ENCODE assay signal across 1 cellular context in genomic region chr1:229327765-229328164, GRCh38.
A peak's percentile ranks its signal among the peaks of the same experiment; 100 is the strongest.
TF ChIP-seq lines count a peak whose summit lies in the region.

No MANE protein-coding gene starts in this region.

TF ChIP-seq in GM12878, 131 proteins besides CTCF, POLR2A, EP300 and RAD21:
- peak; percentile 42; the same call in 1 of the 2 replicates for TF ChIP-seq RUNX3 (IDR thresholded peaks at IDR 0.05; ENCODE audit: low read length)
TF ChIP-seq in GM12878: peak in this region for 1; not testable (repeated sequence) for 130.
